ENCODE assay signal across 1 cellular context in genomic region chrX:121245763-121246162, GRCh38.
TF ChIP-seq lines count a peak whose summit lies in the region.

No MANE protein-coding gene starts in this region.

TF ChIP-seq in HepG2, 621 proteins besides CTCF, POLR2A, EP300 and RAD21 (continued from another document and continues in another):
- TF ChIP-seq SOX13 (IDR thresholded peaks at IDR 0.05) (peak; percentile 85), SOX13 (CRISPR knock-in tag; conservative IDR thresholded peaks at IDR 0.05 in 1 of 2, IDR thresholded peaks at IDR 0.05 in 1 of 2) (peak in 1 of 2 experiments; percentile 87; a peak in 2 of 4 replicates), HIVEP1 (CRISPR knock-in tag; IDR thresholded peaks at IDR 0.05) (no peak), KMT2B (CRISPR knock-in tag; IDR thresholded peaks at IDR 0.05) (no peak), NR1H2 (CRISPR knock-in tag; IDR thresholded peaks at IDR 0.05; ENCODE audit: borderline replicate concordance, low read depth) (no peak), CENPX (CRISPR knock-in tag; IDR thresholded peaks at IDR 0.05) (no peak), IKZF1 (IDR thresholded peaks at IDR 0.05) (no peak), IRF1 (CRISPR knock-in tag; IDR thresholded peaks at IDR 0.05; ENCODE audit: low read depth) (no peak), ZNF619 (CRISPR knock-in tag; IDR thresholded peaks at IDR 0.05) (no peak), SNAI1 (CRISPR knock-in tag; IDR thresholded peaks at IDR 0.05; ENCODE audit: borderline replicate concordance) (no peak), ZSCAN25 (CRISPR knock-in tag; IDR thresholded peaks at IDR 0.05) (no peak), SSRP1 (CRISPR knock-in tag; IDR thresholded peaks at IDR 0.05) (no peak), ZNF563 (CRISPR knock-in tag; IDR thresholded peaks at IDR 0.05) (no peak), ZBTB7A (CRISPR knock-in tag; IDR thresholded peaks at IDR 0.05) (no peak), HMG20A (CRISPR knock-in tag; IDR thresholded peaks at IDR 0.05; ENCODE audit: borderline replicate concordance) (peak; percentile 57; the same call in 1 of the 2 replicates), ZNF792 (CRISPR knock-in tag; IDR thresholded peaks at IDR 0.05) (no peak), BORCS8-MEF2B (CRISPR knock-in tag; IDR thresholded peaks at IDR 0.05) (no peak), ARHGAP35 (CRISPR knock-in tag; IDR thresholded peaks at IDR 0.05; ENCODE audit: borderline replicate concordance) (no peak), ELF4 (CRISPR knock-in tag; IDR thresholded peaks at IDR 0.05; ENCODE audit: borderline replicate concordance) (no peak), IRF2 (CRISPR knock-in tag; IDR thresholded peaks at IDR 0.05) (no peak), HHEX (CRISPR knock-in tag; IDR thresholded peaks at IDR 0.05) (peak; percentile 68), ELF3 (CRISPR knock-in tag; IDR thresholded peaks at IDR 0.05) (no peak), ZNF446 (CRISPR knock-in tag; IDR thresholded peaks at IDR 0.05) (no peak), HMG20B (CRISPR knock-in tag; conservative IDR thresholded peaks at IDR 0.05) (no peak), PRDM10 (CRISPR knock-in tag; IDR thresholded peaks at IDR 0.05; ENCODE audit: low read depth) (no peak), DPF2 (CRISPR knock-in tag; IDR thresholded peaks at IDR 0.05; ENCODE audit: borderline replicate concordance, low read depth) (peak; percentile 67; the same call in 1 of the 2 replicates)
- TF ChIP-seq, protein P1, sequence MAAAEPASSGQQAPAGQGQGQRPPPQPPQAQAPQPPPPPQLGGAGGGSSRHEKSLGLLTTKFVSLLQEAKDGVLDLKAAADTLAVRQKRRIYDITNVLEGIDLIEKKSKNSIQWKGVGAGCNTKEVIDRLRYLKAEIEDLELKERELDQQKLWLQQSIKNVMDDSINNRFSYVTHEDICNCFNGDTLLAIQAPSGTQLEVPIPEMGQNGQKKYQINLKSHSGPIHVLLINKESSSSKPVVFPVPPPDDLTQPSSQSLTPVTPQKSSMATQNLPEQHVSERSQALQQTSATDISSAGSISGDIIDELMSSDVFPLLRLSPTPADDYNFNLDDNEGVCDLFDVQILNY (CRISPR knock-in tag; conservative IDR thresholded peaks at IDR 0.05) = no peak
- TF ChIP-seq, protein P2, sequence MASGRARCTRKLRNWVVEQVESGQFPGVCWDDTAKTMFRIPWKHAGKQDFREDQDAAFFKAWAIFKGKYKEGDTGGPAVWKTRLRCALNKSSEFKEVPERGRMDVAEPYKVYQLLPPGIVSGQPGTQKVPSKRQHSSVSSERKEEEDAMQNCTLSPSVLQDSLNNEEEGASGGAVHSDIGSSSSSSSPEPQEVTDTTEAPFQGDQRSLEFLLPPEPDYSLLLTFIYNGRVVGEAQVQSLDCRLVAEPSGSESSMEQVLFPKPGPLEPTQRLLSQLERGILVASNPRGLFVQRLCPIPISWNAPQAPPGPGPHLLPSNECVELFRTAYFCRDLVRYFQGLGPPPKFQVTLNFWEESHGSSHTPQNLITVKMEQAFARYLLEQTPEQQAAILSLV (CRISPR knock-in tag; IDR thresholded peaks at IDR 0.05; ENCODE audit: borderline replicate concordance) = no peak
- TF ChIP-seq, protein P3, sequence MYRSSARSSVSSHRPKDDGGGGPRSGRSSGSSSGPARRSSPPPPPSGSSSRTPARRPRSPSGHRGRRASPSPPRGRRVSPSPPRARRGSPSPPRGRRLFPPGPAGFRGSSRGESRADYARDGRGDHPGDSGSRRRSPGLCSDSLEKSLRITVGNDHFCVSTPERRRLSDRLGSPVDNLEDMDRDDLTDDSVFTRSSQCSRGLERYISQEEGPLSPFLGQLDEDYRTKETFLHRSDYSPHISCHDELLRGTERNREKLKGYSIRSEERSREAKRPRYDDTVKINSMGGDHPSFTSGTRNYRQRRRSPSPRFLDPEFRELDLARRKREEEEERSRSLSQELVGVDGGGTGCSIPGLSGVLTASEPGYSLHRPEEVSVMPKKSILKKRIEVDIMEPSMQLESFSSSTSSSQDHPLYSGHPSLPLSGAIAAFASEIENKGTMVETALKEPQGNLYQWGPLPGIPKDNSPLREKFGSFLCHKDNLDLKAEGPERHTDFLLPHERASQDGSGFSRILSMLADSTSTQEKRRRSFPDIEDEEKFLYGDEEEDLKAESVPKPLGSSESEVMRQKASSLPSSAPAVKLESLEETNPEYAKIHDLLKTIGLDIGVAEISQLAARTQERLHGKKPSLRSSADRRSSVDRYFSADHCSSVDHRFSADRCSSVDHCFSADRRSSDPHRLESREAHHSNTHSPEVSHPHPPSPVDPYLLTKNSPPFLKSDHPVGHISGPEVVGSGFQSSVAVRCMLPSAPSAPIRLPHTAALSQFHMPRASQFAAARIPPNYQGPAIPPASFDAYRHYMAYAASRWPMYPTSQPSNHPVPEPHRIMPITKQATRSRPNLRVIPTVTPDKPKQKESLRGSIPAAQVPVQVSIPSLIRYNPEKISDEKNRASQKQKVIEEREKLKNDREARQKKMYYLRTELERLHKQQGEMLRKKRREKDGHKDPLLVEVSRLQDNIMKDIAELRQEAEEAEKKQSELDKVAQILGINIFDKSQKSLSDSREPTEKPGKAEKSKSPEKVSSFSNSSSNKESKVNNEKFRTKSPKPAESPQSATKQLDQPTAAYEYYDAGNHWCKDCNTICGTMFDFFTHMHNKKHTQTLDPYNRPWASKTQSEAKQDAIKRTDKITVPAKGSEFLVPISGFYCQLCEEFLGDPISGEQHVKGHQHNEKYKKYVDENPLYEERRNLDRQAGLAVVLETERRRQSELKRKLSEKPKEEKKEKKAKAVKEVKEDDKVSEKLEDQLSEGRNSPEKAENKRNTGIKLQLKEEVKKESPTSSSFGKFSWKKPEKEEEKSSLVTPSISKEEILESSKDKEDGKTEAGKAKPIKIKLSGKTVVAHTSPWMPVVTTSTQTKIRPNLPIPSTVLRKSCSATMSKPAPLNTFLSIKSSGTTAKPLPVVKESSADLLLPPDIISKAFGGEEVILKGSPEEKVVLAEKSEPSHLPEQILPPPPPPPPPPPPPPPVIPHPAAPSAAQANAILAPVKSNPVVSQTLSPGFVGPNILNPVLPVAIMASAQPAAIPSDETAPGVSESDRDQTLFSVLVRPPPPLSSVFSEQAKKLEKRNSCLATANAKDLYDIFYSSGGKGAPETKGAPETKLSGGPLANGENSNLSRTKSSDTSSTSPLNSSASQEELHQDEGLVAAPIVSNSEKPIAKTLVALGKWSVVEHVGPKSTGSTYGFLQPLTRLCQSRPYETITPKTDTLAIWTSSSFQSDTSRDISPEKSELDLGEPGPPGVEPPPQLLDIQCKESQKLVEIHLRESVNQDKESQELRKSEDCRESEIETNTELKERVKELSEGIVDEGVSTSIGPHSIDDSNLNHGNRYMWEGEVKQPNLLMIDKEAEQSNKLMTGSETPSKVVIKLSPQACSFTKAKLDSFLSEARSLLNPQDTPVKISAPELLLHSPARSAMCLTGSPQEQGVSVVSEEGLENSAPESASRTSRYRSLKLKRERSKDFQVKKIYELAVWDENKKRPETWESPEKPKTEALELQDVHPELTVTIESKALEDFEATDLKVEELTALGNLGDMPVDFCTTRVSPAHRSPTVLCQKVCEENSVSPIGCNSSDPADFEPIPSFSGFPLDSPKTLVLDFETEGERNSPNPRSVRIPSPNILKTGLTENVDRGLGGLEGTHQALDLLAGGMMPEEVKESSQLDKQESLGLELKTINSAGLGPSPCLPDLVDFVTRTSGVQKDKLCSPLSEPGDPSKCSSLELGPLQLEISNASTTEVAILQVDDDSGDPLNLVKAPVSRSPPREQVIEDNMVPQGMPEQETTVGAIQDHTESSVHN (CRISPR knock-in tag; IDR thresholded peaks at IDR 0.05) = no peak
- TF ChIP-seq, protein P4, sequence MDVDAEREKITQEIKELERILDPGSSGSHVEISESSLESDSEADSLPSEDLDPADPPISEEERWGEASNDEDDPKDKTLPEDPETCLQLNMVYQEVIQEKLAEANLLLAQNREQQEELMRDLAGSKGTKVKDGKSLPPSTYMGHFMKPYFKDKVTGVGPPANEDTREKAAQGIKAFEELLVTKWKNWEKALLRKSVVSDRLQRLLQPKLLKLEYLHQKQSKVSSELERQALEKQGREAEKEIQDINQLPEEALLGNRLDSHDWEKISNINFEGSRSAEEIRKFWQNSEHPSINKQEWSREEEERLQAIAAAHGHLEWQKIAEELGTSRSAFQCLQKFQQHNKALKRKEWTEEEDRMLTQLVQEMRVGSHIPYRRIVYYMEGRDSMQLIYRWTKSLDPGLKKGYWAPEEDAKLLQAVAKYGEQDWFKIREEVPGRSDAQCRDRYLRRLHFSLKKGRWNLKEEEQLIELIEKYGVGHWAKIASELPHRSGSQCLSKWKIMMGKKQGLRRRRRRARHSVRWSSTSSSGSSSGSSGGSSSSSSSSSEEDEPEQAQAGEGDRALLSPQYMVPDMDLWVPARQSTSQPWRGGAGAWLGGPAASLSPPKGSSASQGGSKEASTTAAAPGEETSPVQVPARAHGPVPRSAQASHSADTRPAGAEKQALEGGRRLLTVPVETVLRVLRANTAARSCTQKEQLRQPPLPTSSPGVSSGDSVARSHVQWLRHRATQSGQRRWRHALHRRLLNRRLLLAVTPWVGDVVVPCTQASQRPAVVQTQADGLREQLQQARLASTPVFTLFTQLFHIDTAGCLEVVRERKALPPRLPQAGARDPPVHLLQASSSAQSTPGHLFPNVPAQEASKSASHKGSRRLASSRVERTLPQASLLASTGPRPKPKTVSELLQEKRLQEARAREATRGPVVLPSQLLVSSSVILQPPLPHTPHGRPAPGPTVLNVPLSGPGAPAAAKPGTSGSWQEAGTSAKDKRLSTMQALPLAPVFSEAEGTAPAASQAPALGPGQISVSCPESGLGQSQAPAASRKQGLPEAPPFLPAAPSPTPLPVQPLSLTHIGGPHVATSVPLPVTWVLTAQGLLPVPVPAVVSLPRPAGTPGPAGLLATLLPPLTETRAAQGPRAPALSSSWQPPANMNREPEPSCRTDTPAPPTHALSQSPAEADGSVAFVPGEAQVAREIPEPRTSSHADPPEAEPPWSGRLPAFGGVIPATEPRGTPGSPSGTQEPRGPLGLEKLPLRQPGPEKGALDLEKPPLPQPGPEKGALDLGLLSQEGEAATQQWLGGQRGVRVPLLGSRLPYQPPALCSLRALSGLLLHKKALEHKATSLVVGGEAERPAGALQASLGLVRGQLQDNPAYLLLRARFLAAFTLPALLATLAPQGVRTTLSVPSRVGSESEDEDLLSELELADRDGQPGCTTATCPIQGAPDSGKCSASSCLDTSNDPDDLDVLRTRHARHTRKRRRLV (CRISPR knock-in tag; IDR thresholded peaks at IDR 0.05) = no peak
- TF ChIP-seq, protein P5, sequence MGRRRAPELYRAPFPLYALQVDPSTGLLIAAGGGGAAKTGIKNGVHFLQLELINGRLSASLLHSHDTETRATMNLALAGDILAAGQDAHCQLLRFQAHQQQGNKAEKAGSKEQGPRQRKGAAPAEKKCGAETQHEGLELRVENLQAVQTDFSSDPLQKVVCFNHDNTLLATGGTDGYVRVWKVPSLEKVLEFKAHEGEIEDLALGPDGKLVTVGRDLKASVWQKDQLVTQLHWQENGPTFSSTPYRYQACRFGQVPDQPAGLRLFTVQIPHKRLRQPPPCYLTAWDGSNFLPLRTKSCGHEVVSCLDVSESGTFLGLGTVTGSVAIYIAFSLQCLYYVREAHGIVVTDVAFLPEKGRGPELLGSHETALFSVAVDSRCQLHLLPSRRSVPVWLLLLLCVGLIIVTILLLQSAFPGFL (CRISPR knock-in tag; IDR thresholded peaks at IDR 0.05) = no peak
- TF ChIP-seq, protein P6, sequence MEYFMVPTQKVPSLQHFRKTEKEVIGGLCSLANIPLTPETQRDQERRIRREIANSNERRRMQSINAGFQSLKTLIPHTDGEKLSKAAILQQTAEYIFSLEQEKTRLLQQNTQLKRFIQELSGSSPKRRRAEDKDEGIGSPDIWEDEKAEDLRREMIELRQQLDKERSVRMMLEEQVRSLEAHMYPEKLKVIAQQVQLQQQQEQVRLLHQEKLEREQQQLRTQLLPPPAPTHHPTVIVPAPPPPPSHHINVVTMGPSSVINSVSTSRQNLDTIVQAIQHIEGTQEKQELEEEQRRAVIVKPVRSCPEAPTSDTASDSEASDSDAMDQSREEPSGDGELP (IDR thresholded peaks at IDR 0.05; ENCODE audit: borderline replicate concordance, low read depth) = no peak
- TF ChIP-seq, protein P7, sequence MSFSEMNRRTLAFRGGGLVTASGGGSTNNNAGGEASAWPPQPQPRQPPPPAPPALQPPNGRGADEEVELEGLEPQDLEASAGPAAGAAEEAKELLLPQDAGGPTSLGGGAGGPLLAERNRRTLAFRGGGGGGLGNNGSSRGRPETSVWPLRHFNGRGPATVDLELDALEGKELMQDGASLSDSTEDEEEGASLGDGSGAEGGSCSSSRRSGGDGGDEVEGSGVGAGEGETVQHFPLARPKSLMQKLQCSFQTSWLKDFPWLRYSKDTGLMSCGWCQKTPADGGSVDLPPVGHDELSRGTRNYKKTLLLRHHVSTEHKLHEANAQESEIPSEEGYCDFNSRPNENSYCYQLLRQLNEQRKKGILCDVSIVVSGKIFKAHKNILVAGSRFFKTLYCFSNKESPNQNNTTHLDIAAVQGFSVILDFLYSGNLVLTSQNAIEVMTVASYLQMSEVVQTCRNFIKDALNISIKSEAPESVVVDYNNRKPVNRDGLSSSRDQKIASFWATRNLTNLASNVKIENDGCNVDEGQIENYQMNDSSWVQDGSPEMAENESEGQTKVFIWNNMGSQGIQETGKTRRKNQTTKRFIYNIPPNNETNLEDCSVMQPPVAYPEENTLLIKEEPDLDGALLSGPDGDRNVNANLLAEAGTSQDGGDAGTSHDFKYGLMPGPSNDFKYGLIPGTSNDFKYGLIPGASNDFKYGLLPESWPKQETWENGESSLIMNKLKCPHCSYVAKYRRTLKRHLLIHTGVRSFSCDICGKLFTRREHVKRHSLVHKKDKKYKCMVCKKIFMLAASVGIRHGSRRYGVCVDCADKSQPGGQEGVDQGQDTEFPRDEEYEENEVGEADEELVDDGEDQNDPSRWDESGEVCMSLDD (CRISPR knock-in tag; IDR thresholded peaks at IDR 0.05; ENCODE audit: borderline replicate concordance) = no peak
